In genomic region chr11:75351541-75352416, GRCh38 we compare ENCODE assay signal across 8 cellular contexts. TPM values are rescaled to one million over a fixed set of nuclear protein-coding genes. Genes with fewer than 3 reads are reported as not detected.
DNase-seq lines count a peak whose midpoint lies in the region; ATAC-seq and TF ChIP-seq lines count a peak whose summit lies in the region.

Gene ARRB1, minus strand, starts transcription at chr11:75351661. Its CDS starts 54 bp downstream, at chr11:75351607.

- H3K4me1 Mint-ChIP-seq in activated T-helper 17 cell treated with anti-CD3 and anti-CD28 coated beads, Interleukin-2, amount 50 U/mL, for 72 hours: peaks cover 19% of the 10 kb centered on the region
- peaks cover 61 to 64% of the 10 kb centered on the region in 2 donors for H3K4me1 Mint-ChIP-seq in natural killer cell treated with Interleukin-12 subunit alpha and Interleukin-12 subunit beta and Interleukin-15 and Interleukin-18, amount 100 ng/mL, for 72 hours (ENCODE audit: low read depth in 2 of 2)

- peak within 1 kb of the TSS; percentile 93 for H3K9ac ChIP-seq in NT2/D1 (ENCODE audit: insufficient read length, low read depth)

- peak within 1 kb of the TSS; percentile 89 for H3K4me3 Mint-ChIP-seq in activated T-helper 17 cell treated with anti-CD3 and anti-CD28 coated beads, Interleukin-2, amount 50 U/mL, for 72 hours
- peak within 1 kb of the TSS; percentile 100 for H3K4me3 Mint-ChIP-seq in natural killer cell treated with Interleukin-12 subunit alpha and Interleukin-12 subunit beta and Interleukin-15 and Interleukin-18, amount 100 ng/mL, for 72 hours

- H3K9me3 Mint-ChIP-seq in activated T-helper 17 cell treated with anti-CD3 and anti-CD28 coated beads, Interleukin-2, amount 50 U/mL, for 72 hours: no peaks in the 10 kb centered on the region
- no peaks in the 10 kb centered on the region for H3K9me3 Mint-ChIP-seq in natural killer cell treated with Interleukin-12 subunit alpha and Interleukin-12 subunit beta and Interleukin-15 and Interleukin-18, amount 100 ng/mL, for 72 hours

- H3K27me3 ChIP-seq in NT2/D1 (ENCODE audit: insufficient read depth, insufficient read length) (no peaks in the 10 kb centered on the region), testis (no peaks in the 10 kb centered on the region)

- H3K4me1 ChIP-seq in NT2/D1 (ENCODE audit: insufficient read depth, insufficient read length) (peaks cover 22% of the 10 kb centered on the region), testis (peaks cover 24% of the 10 kb centered on the region)

- WGBS in testis, 2 donors: 0 to 3% methylated on average over 11 to 80 of the region's 95 CpGs

- H3K27me3 Mint-ChIP-seq in activated T-helper 17 cell treated with anti-CD3 and anti-CD28 coated beads, Interleukin-2, amount 50 U/mL, for 72 hours: no peaks in the 10 kb centered on the region
- H3K27me3 Mint-ChIP-seq in natural killer cell treated with Interleukin-12 subunit alpha and Interleukin-12 subunit beta and Interleukin-15 and Interleukin-18, amount 100 ng/mL, for 72 hours: no peaks in the 10 kb centered on the region

- TF ChIP-seq CTCF in fibroblast of mammary gland (conservative IDR thresholded peaks at IDR 0.05; ENCODE audit: control insufficient read depth, insufficient read depth, low read depth, low read length): no peak
- no peak for TF ChIP-seq CTCF in testis (IDR thresholded peaks at IDR 0.05)

- intact Hi-C loops in testis (cut with DNase I; ENCODE audit: low total_unique reads): no loop called here

- peak within 1 kb of the TSS; percentile 90 for H3K4me3 ChIP-seq in NT2/D1 (ENCODE audit: insufficient read length, low read depth)
- peak within 1 kb of the TSS; percentile 59 for H3K4me3 ChIP-seq in fibroblast of mammary gland (ENCODE audit: control insufficient read depth, low read depth, low read length)
- peak within 1 kb of the TSS; percentile 60 to 72 for H3K4me3 ChIP-seq in testis

- H3K36me3 ChIP-seq in NT2/D1 (ENCODE audit: insufficient read depth, insufficient read length, low read length) (peaks cover 25% of the 10 kb centered on the region), testis (ENCODE audit: low read depth, missing control alignments) (no peaks in the 10 kb centered on the region)

- peak; percentile 41 for DNase-seq in NCI-H345 (lab: John Stamatoyannopoulos, UW)
- DNase-seq in NCI-H345 treated with DMSO at 0.1 percent for 48 hours (lab: John Stamatoyannopoulos, UW; ENCODE audit: unreplicated experiment): no peak
- peak; percentile 58 for DNase-seq in NT2/D1 (ENCODE audit: low read depth, low spot score)
- no peak for DNase-seq in fibroblast of mammary gland (ENCODE audit: low read depth)
- peak; percentile 76 for DNase-seq in natural killer cell treated with Interleukin-12 subunit alpha and Interleukin-12 subunit beta and Interleukin-15 and Interleukin-18, amount 100 ng/mL, for 72 hours (ENCODE audit: low spot score)
- peak; percentile 53 for DNase-seq in testis

- peak within 1 kb of the TSS; percentile 81 for H3K27ac Mint-ChIP-seq in activated T-helper 17 cell treated with anti-CD3 and anti-CD28 coated beads, Interleukin-2, amount 50 U/mL, for 72 hours
- peak within 1 kb of the TSS; percentile 78 to 88 for H3K27ac Mint-ChIP-seq in natural killer cell treated with Interleukin-12 subunit alpha and Interleukin-12 subunit beta and Interleukin-15 and Interleukin-18, amount 100 ng/mL, for 72 hours

- H3K27ac ChIP-seq in testis: peak within 1 kb of the TSS; percentile 64 to 90

- no peaks in the 10 kb centered on the region for H3K36me3 Mint-ChIP-seq in activated T-helper 17 cell treated with anti-CD3 and anti-CD28 coated beads, Interleukin-2, amount 50 U/mL, for 72 hours (ENCODE audit: low read depth)
- peaks cover 5% of the 10 kb centered on the region for H3K36me3 Mint-ChIP-seq in natural killer cell treated with Interleukin-12 subunit alpha and Interleukin-12 subunit beta and Interleukin-15 and Interleukin-18, amount 100 ng/mL, for 72 hours

- ATAC-seq in activated T-helper 17 cell treated with anti-CD3 and anti-CD28 coated beads, Interleukin-2, amount 50 U/mL, for 72 hours (replicated peaks): peak; percentile 74
- peak; percentile 83 for ATAC-seq in natural killer cell treated with Interleukin-12 subunit alpha and Interleukin-12 subunit beta and Interleukin-15 and Interleukin-18, amount 100 ng/mL, for 72 hours
- no peak for ATAC-seq in HG03342 (IDR thresholded peaks at IDR 0.05; ENCODE audit: unreplicated experiment)

- TF ChIP-seq POLR2A in testis (IDR thresholded peaks at IDR 0.05): no peak

- H3K9me3 ChIP-seq in NT2/D1 (ENCODE audit: insufficient read depth, low read length) (no peaks in the 10 kb centered on the region), testis (no peaks in the 10 kb centered on the region)

RNA-seq across cellular contexts. Expression of gene ARRB1, which starts in this region (rescaled TPM):
- total RNA-seq in activated T-helper 17 cell treated with anti-CD3 and anti-CD28 coated beads, Interleukin-2, amount 50 U/mL, for 72 hours: 10 to 100 TPM; 10.7 to 14.7 TPM
- 10 to 100 TPM; 47.8 to 54.5 TPM for total RNA-seq in natural killer cell treated with Interleukin-12 subunit alpha and Interleukin-12 subunit beta and Interleukin-15 and Interleukin-18, amount 100 ng/mL, for 72 hours
- total RNA-seq in testis: 1 to 10 TPM; 8.4 to 8.5 TPM
- 9.8 TPM for polyA plus RNA-seq in testis (ENCODE audit: insufficient read depth, low read depth, low replicate concordance)

Comparison
In these comparisons a context has a peak if more than half of its experiments do, and no peak if none do; other contexts are left out.
1. DNase-seq: peak in NCI-H345 (single experiment), NT2/D1 (single experiment), natural killer cell treated with Interleukin-12 subunit alpha and Interleukin-12 subunit beta and Interleukin-15 and Interleukin-18, amount 100 ng/mL, for 72 hours (single experiment) and testis (single experiment); none in NCI-H345 treated with DMSO at 0.1 percent for 48 hours (single experiment) and fibroblast of mammary gland (single experiment).
2. Peak in every context shown above with its lines, with median percentiles within 50 percentile points of each other: H3K4me3 ChIP-seq.